9 cellular contexts compared by ENCODE assay signal in genomic region chr5:157745041-157745456, GRCh38.
DNase-seq lines count a peak whose midpoint lies in the region; ATAC-seq, FAIRE-seq and TF ChIP-seq lines count a peak whose summit lies in the region.
"Had no signal": no experiment of that assay in that cellular context is flagged by ENCODE, and none has a peak within 500 bp of the region (broad histone marks: within the 10 kb centered on the region; RNA-seq: fewer than 3 reads in every experiment).

No MANE protein-coding gene starts in this region.

- peak overlapping the region; percentile 92 for H3K4me3 Mint-ChIP-seq in T-helper 1 cell treated with Interleukin-12 subunit alpha and Interleukin-12 subunit beta and Interleukin-4 antibody, amounts not matched to agents 30 μg/mL and 1 μg/mL, for 36 hours
- peak overlapping the region; percentile 92 to 94 for H3K4me3 Mint-ChIP-seq in stimulated activated naive B cell treated with anti-CD40 and anti-IgM and Interleukin-4, amounts not matched to agents 10 μg/mL and 1 μg/mL and 100 μg/mL, for 72 hours

- H3K9me3 ChIP-seq in SU-DHL-6 (ENCODE audit: insufficient read depth, low read length), result no peaks in the 10 kb centered on the region

- POLR2A ChIA-PET in HEK293T (lab: Yijun Ruan, JAX), result no interaction called here

- H3K27ac Mint-ChIP-seq in T-helper 1 cell treated with Interleukin-12 subunit alpha and Interleukin-12 subunit beta and Interleukin-4 antibody, amounts not matched to agents 30 μg/mL and 1 μg/mL, for 36 hours, result no peak overlapping the region
- H3K27ac Mint-ChIP-seq in stimulated activated naive B cell treated with anti-CD40 and anti-IgM and Interleukin-4, amounts not matched to agents 10 μg/mL and 1 μg/mL and 100 μg/mL, for 72 hours, result no peak overlapping the region

- peaks cover 16% of the 10 kb centered on the region; the same call in 1 of the 2 replicates for H3K79me2 ChIP-seq in SU-DHL-6 (ENCODE audit: insufficient read depth, low read length)

- ATAC-seq in stimulated activated naive B cell treated with anti-CD40 and anti-IgM and Interleukin-4, amounts not matched to agents 10 μg/mL and 1 μg/mL and 100 μg/mL, for 72 hours (replicated peaks), result no peak

- H3K4me2 ChIP-seq in SU-DHL-6 (ENCODE audit: low read depth, low read length, poor library complexity, severe bottlenecking), result peak overlapping the region; percentile 66

- no peaks in the 10 kb centered on the region for H3K9me2 ChIP-seq in SU-DHL-6 (replicated peaks; ENCODE audit: insufficient read depth, low read length)

- peak overlapping the region; percentile 65 for H3K9ac ChIP-seq in SU-DHL-6 (ENCODE audit: low read length)

- no peaks in the 10 kb centered on the region for H3K9me3 Mint-ChIP-seq in T-helper 1 cell treated with Interleukin-12 subunit alpha and Interleukin-12 subunit beta and Interleukin-4 antibody, amounts not matched to agents 30 μg/mL and 1 μg/mL, for 36 hours
- no peaks in the 10 kb centered on the region for H3K9me3 Mint-ChIP-seq in stimulated activated naive B cell treated with anti-CD40 and anti-IgM and Interleukin-4, amounts not matched to agents 10 μg/mL and 1 μg/mL and 100 μg/mL, for 72 hours

- H3K4me1 Mint-ChIP-seq in T-helper 1 cell treated with Interleukin-12 subunit alpha and Interleukin-12 subunit beta and Interleukin-4 antibody, amounts not matched to agents 30 μg/mL and 1 μg/mL, for 36 hours (ENCODE audit: low read depth), result peaks cover 30% of the 10 kb centered on the region
- peaks cover 38 to 51% of the 10 kb centered on the region in 2 donors for H3K4me1 Mint-ChIP-seq in stimulated activated naive B cell treated with anti-CD40 and anti-IgM and Interleukin-4, amounts not matched to agents 10 μg/mL and 1 μg/mL and 100 μg/mL, for 72 hours

- H3K27ac ChIP-seq in SU-DHL-6 (ENCODE audit: low read depth, low read length), result no peak overlapping the region

- H3K27me3 ChIP-seq in SU-DHL-6 (ENCODE audit: low read length), result no peaks in the 10 kb centered on the region

- H3K36me3 ChIP-seq in SU-DHL-6 (ENCODE audit: low read length), result no peaks in the 10 kb centered on the region

- no peak for TF ChIP-seq CTCF in SU-DHL-6 (IDR thresholded peaks at IDR 0.05; ENCODE audit: insufficient read depth, low read length, poor library complexity, severe bottlenecking)
- TF ChIP-seq CTCF in foreskin fibroblast (IDR thresholded peaks at IDR 0.05; ENCODE audit: low read depth, low read length), result no peak
- TF ChIP-seq CTCF in D721Med (IDR thresholded peaks at IDR 0.05; ENCODE audit: insufficient read depth, missing control alignments), result no peak

- H3K27me3 Mint-ChIP-seq in T-helper 1 cell treated with Interleukin-12 subunit alpha and Interleukin-12 subunit beta and Interleukin-4 antibody, amounts not matched to agents 30 μg/mL and 1 μg/mL, for 36 hours (ENCODE audit: low read depth), result no peaks in the 10 kb centered on the region
- no peaks in the 10 kb centered on the region for H3K27me3 Mint-ChIP-seq in stimulated activated naive B cell treated with anti-CD40 and anti-IgM and Interleukin-4, amounts not matched to agents 10 μg/mL and 1 μg/mL and 100 μg/mL, for 72 hours

- CTCF ChIA-PET in HEK293T (lab: Yijun Ruan, JAX), result interaction anchor here (0.6 kb wide), 1 partner anchor 1388 kb away, joined by 4 read pairs; no protein-coding TSS in a partner anchor

- H3K36me3 Mint-ChIP-seq in T-helper 1 cell treated with Interleukin-12 subunit alpha and Interleukin-12 subunit beta and Interleukin-4 antibody, amounts not matched to agents 30 μg/mL and 1 μg/mL, for 36 hours (ENCODE audit: low read depth), result peaks cover 4% of the 10 kb centered on the region
- peaks cover 4 to 19% of the 10 kb centered on the region in 2 donors for H3K36me3 Mint-ChIP-seq in stimulated activated naive B cell treated with anti-CD40 and anti-IgM and Interleukin-4, amounts not matched to agents 10 μg/mL and 1 μg/mL and 100 μg/mL, for 72 hours

- peaks cover 7% of the 10 kb centered on the region; the same call in 1 of the 2 replicates for H3F3A ChIP-seq in SU-DHL-6 (ENCODE audit: insufficient read depth)

- H3K4me3 ChIP-seq in SU-DHL-6 (ENCODE audit: insufficient read depth, low read length, poor library complexity, severe bottlenecking) (no peak overlapping the region), foreskin fibroblast (ENCODE audit: low read depth in 1 of 2, low read length in 2 of 2) (peak overlapping the region; percentile 51 to 78)

- H4K20me1 ChIP-seq in SU-DHL-6 (ENCODE audit: low read depth, low read length), result no peaks in the 10 kb centered on the region

- DNase-seq in T-helper 1 cell (no peak), foreskin fibroblast (no peak), D721Med (ENCODE audit: insufficient read length, low spot score) (no peak), NCI-H1436 treated with DMSO at 0.1 percent for 48 hours (lab: John Stamatoyannopoulos, UW) (no peak), HEK293T (ENCODE audit: extremely low spot score) (no peak)
- DNase-seq in stimulated activated naive B cell treated with anti-CD40 and anti-IgM and Interleukin-4, amounts not matched to agents 10 μg/mL and 1 μg/mL and 100 μg/mL, for 72 hours, result no peak
- DNase-seq: central memory CD4-positive, alpha-beta T cell had no signal

- FAIRE-seq in D721Med (lab: Jason Lieb, UNC), result no peak

- no peak overlapping the region for H2AFZ ChIP-seq in SU-DHL-6 (ENCODE audit: low read depth, low read length, severe bottlenecking)

TF ChIP-seq in HEK293T, 16 proteins besides CTCF, POLR2A, EP300 and RAD21:
- no peak for TF ChIP-seq ELF4 (IDR thresholded peaks at IDR 0.05)
- no peak for TF ChIP-seq ARNT (IDR thresholded peaks at IDR 0.05)
